In genomic region chr1:71770121-71770520, GRCh38 we compare ENCODE assay signal across 23 cellular contexts.
DNase-seq lines count a peak whose midpoint lies in the region; ATAC-seq, FAIRE-seq and TF ChIP-seq lines count a peak whose summit lies in the region.
"Had no signal": no experiment of that assay in that cellular context is flagged by ENCODE, and none has a peak within 500 bp of the region (broad histone marks: within the 10 kb centered on the region; RNA-seq: fewer than 3 reads in every experiment).

No MANE protein-coding gene starts in this region.

- FAIRE-seq in urothelium cell line (lab: Jason Lieb, UNC), result no peak
- FAIRE-seq: GM12891, H1, keratinocyte had no signal

- H3F3A ChIP-seq in MM.1S (ENCODE audit: insufficient read depth, low read length), result no peaks in the 10 kb centered on the region

- no peak overlapping the region for H3K4me3 ChIP-seq in MM.1S (ENCODE audit: low read length)
- H3K4me3 ChIP-seq: cardiac muscle cell, tibial artery had no signal

- no peak overlapping the region for H3K9ac ChIP-seq in MM.1S (ENCODE audit: low read length)

- no peak overlapping the region for H3K4me2 ChIP-seq in MM.1S (ENCODE audit: low read depth, low read length)

- no peaks in the 10 kb centered on the region; the same call in 1 of the 2 replicates for H3K9me2 ChIP-seq in MM.1S (replicated peaks; ENCODE audit: insufficient read depth, low read length)

- H4K20me1 ChIP-seq in MM.1S (ENCODE audit: insufficient read depth, low read length), result no peaks in the 10 kb centered on the region

- H2AFZ ChIP-seq in MM.1S (ENCODE audit: low read length), result peak overlapping the region; percentile 48

- H3K36me3 ChIP-seq in MM.1S (replicated peaks; ENCODE audit: insufficient read depth, low read length), result no peaks in the 10 kb centered on the region
- H3K36me3 ChIP-seq: cardiac muscle cell, tibial artery had no signal

- no peak overlapping the region for H3K27ac ChIP-seq in MM.1S (ENCODE audit: low read length)
- H3K27ac ChIP-seq: cardiac muscle cell, RWPE1, tibial artery had no signal

- H3K27me3 ChIP-seq in MM.1S (replicated peaks; ENCODE audit: insufficient read depth, low read length), result no peaks in the 10 kb centered on the region
- H3K27me3 ChIP-seq: cardiac muscle cell, tibial artery had no signal

- no peak for TF ChIP-seq CTCF in MM.1S (IDR thresholded peaks at IDR 0.05; ENCODE audit: low read length)

- no peaks in the 10 kb centered on the region for H3K9me3 ChIP-seq in MM.1S (replicated peaks; ENCODE audit: insufficient read depth, low read length)
- H3K9me3 ChIP-seq: tibial artery had no signal

- 0 out of 2 replicates have a peak, but pooled peaks cover 6% of the 10 kb centered on the region for H3K4me1 ChIP-seq in MM.1S (ENCODE audit: low read length)
- H3K4me1 ChIP-seq: tibial artery had no signal

- ATAC-seq in GM21526 (IDR thresholded peaks at IDR 0.05; ENCODE audit: low FRiP score, unreplicated experiment), result no peak
- ATAC-seq: activated naive CD4-positive, alpha-beta T cell treated with anti-CD3 and anti-CD28 coated beads, Interleukin-2, amount 50 U/mL, for 72 hours; stimulated activated naive B cell treated with anti-CD40 and anti-IgM and Interleukin-4, amounts not matched to agents 10 μg/mL and 1 μg/mL and 100 μg/mL, for 72 hours had no signal

- DNase-seq in ELR (ENCODE audit: low read depth), result peak; percentile 10
- DNase-seq in MM.1S, result peak; percentile 11
- DNase-seq in fibroblast of gingiva (ENCODE audit: low read depth), result peak; percentile 11
- peak; percentile 2 for DNase-seq in urothelium cell line (ENCODE audit: low spot score)
- DNase-seq in NCI-H1436 (lab: John Stamatoyannopoulos, UW), result no peak
- no peak for DNase-seq in NCI-H187 treated with DMSO at 0.1 percent for 48 hours (lab: John Stamatoyannopoulos, UW)
- DNase-seq: activated CD4-positive, alpha-beta T cell treated with anti-CD3 and anti-CD28 coated beads, Interleukin-2, amount 50 U/mL, for 4 hours; activated T-cell treated with anti-CD3 and anti-CD28 coated beads, Interleukin-2, amount 50 U/mL, for 48 hours; erythroblast; Karpas-422; mesendoderm; NCI-H1436 treated with DMSO at 0.1 percent for 48 hours; nephron progenitor cell; stimulated activated CD4-positive, alpha-beta T cell treated with anti-CD3 and anti-CD28 coated beads, Interleukin-12 subunit alpha, Interleukin-12 subunit beta, amount 100 ng/mL, for 4 hours; stimulated activated naive B cell treated with anti-CD40 and anti-IgM and Interleukin-4, amounts not matched to agents 10 μg/mL and 1 μg/mL and 100 μg/mL, for 72 hours; tibial artery had no signal

- no peaks in the 10 kb centered on the region for H3K79me2 ChIP-seq in MM.1S (ENCODE audit: low read length)

Comparison
In these comparisons a context has a peak if more than half of its experiments do, and no peak if none do; other contexts are left out.
1. DNase-seq: peak in ELR (single experiment), MM.1S (single experiment), fibroblast of gingiva (single experiment) and urothelium cell line (single experiment); none in NCI-H1436 (single experiment) and NCI-H187 treated with DMSO at 0.1 percent for 48 hours (single experiment).